8 cellular contexts compared by ENCODE assay signal in genomic region chr7:26292768-26293560, GRCh38. TPM values are rescaled to one million over a fixed set of nuclear protein-coding genes. Genes with fewer than 3 reads are reported as not detected.
DNase-seq lines count a peak whose midpoint lies in the region; ATAC-seq and TF ChIP-seq lines count a peak whose summit lies in the region.

No MANE protein-coding gene starts in this region.

- TSS peak; percentile 49 for BruUV-seq in HCT116 (replicated peaks; lab: Mats Ljungman, UMichigan)

- peak overlapping the region; percentile 86 to 94 (median 92) for H3K4me3 Mint-ChIP-seq in CD4-positive, CD25-positive, alpha-beta regulatory T cell

- no peak overlapping the region for H2AFZ ChIP-seq in HCT116 (ENCODE audit: low read depth, low read length, poor library complexity, severe bottlenecking)

- POLR2A ChIA-PET in HCT116 (lab: Charles Lee): no interaction called here

- peak overlapping the region; percentile 32 to 91 (median 90) for H3K27ac Mint-ChIP-seq in CD4-positive, CD25-positive, alpha-beta regulatory T cell
- peak overlapping the region; percentile 80 to 99 for H3K27ac Mint-ChIP-seq in activated naive CD4-positive, alpha-beta T cell treated with anti-CD3 and anti-CD28 coated beads, Interleukin-2, amount 50 U/mL, for 72 hours

- H3K79me2 ChIP-seq in HCT116 (ENCODE audit: insufficient read depth, low read length): no peaks in the 10 kb centered on the region

- peak in 1 of 3 donors; percentile 15 for DNase-seq in CD4-positive, CD25-positive, alpha-beta regulatory T cell
- DNase-seq in HCT116 (ENCODE audit: low read depth, low spot score) (no peak), lower lobe of right lung (peak; percentile 56), midbrain (lab: John Stamatoyannopoulos, UW) (no peak), NOMO-1 treated with DMSO at 0.1 percent for 48 hours (lab: John Stamatoyannopoulos, UW; ENCODE audit: unreplicated experiment) (no peak)
- DNase-seq in activated naive CD4-positive, alpha-beta T cell treated with anti-CD3 and anti-CD28 coated beads, Interleukin-2, amount 50 U/mL, for 72 hours (ENCODE audit: low spot score in 2 of 2): no peak
- no peak for DNase-seq in central memory CD4-positive, alpha-beta T cell

- intact Hi-C loops in HCT116 (cut with micrococcal nuclease): no loop called here
- intact Hi-C loops in lower lobe of right lung (cut with DNase I): no loop called here

- H3K36me3 ChIP-seq in CD4-positive, CD25-positive, alpha-beta regulatory T cell (ENCODE audit: control insufficient read depth, insufficient read depth, low read length): no peaks in the 10 kb centered on the region
- no peaks in the 10 kb centered on the region for H3K36me3 ChIP-seq in HCT116 (ENCODE audit: control insufficient read depth in 1 of 2, insufficient read depth in 2 of 2, low read length in 2 of 2)
- H3K36me3 ChIP-seq in lower lobe of right lung: no peaks in the 10 kb centered on the region

- H3K9me3 Mint-ChIP-seq in CD4-positive, CD25-positive, alpha-beta regulatory T cell: no peaks in the 10 kb centered on the region
- no peaks in the 10 kb centered on the region for H3K9me3 Mint-ChIP-seq in activated naive CD4-positive, alpha-beta T cell treated with anti-CD3 and anti-CD28 coated beads, Interleukin-2, amount 50 U/mL, for 72 hours

- H3K27me3 Mint-ChIP-seq in CD4-positive, CD25-positive, alpha-beta regulatory T cell: no peaks in the 10 kb centered on the region

- no peaks in the 10 kb centered on the region for H3K9me3 ChIP-seq in CD4-positive, CD25-positive, alpha-beta regulatory T cell (ENCODE audit: control insufficient read depth in 2 of 2, low read length in 2 of 2)
- H3K9me3 ChIP-seq in HCT116 (ENCODE audit: control insufficient read depth in 1 of 2, insufficient read depth in 1 of 2, low read depth in 1 of 2, low read length in 2 of 2) (no peaks in the 10 kb centered on the region), lower lobe of right lung (no peaks in the 10 kb centered on the region)

- no peaks in the 10 kb centered on the region for H4K20me1 ChIP-seq in HCT116 (ENCODE audit: insufficient read depth)

- peaks cover 42% of the 10 kb centered on the region for H3K4me1 ChIP-seq in CD4-positive, CD25-positive, alpha-beta regulatory T cell (ENCODE audit: control insufficient read depth, insufficient read depth, low read length, poor library complexity, severe bottlenecking)
- H3K4me1 ChIP-seq in HCT116 (ENCODE audit: control insufficient read depth in 1 of 2, insufficient read depth in 2 of 2, low read length in 2 of 2) (peaks cover 4 to 13% of the 10 kb centered on the region in 2 experiments; a peak in 2 of 4 replicates), lower lobe of right lung (peaks cover 29% of the 10 kb centered on the region)

- H3K36me3 Mint-ChIP-seq in CD4-positive, CD25-positive, alpha-beta regulatory T cell: no peaks in the 10 kb centered on the region
- H3K36me3 Mint-ChIP-seq in activated naive CD4-positive, alpha-beta T cell treated with anti-CD3 and anti-CD28 coated beads, Interleukin-2, amount 50 U/mL, for 72 hours: peaks cover 0 to 27% of the 10 kb centered on the region in 2 donors

- H3K27ac ChIP-seq in CD4-positive, CD25-positive, alpha-beta regulatory T cell (ENCODE audit: insufficient read depth, low read length, poor library complexity, severe bottlenecking): peak overlapping the region; percentile 82
- H3K27ac ChIP-seq in HCT116 (ENCODE audit: low read depth, low read length): no peak overlapping the region
- H3K27ac ChIP-seq in lower lobe of right lung: peak overlapping the region; percentile 81

- peaks cover 15 to 51% (median 27%) of the 10 kb centered on the region in 4 donors for H3K4me1 Mint-ChIP-seq in CD4-positive, CD25-positive, alpha-beta regulatory T cell

- TF ChIP-seq POLR2A in HCT116 (IDR thresholded peaks at IDR 0.05; ENCODE audit: borderline replicate concordance, extremely low read depth, insufficient read depth, insufficient read length): no peak

- TF ChIP-seq CTCF in HCT116 (IDR thresholded peaks at IDR 0.05 in 2 of 3, conservative IDR thresholded peaks at IDR 0.05 in 1 of 3; ENCODE audit: borderline replicate concordance in 1 of 3, insufficient read depth in 1 of 3, low read depth in 2 of 3, low read length in 2 of 3) (no peak), lower lobe of right lung (IDR thresholded peaks at IDR 0.05) (no peak)

- peak overlapping the region; percentile 91 for H3K4me3 ChIP-seq in CD4-positive, CD25-positive, alpha-beta regulatory T cell (ENCODE audit: low read depth, low read length)
- H3K4me3 ChIP-seq in HCT116 (replicated peaks in 1 of 2; ENCODE audit: low read depth in 1 of 2, low read length in 2 of 2) (peak overlapping the region; percentile 62 to 80), lower lobe of right lung (peak overlapping the region; percentile 63)

- ATAC-seq in CD4-positive, CD25-positive, alpha-beta regulatory T cell (ENCODE audit: low read depth in 2 of 2): no peak
- ATAC-seq in HCT116 (no peak), lower lobe of right lung (peak; percentile 34 to 40), GM18498 (IDR thresholded peaks at IDR 0.05; ENCODE audit: unreplicated experiment) (no peak)
- ATAC-seq in activated naive CD4-positive, alpha-beta T cell treated with anti-CD3 and anti-CD28 coated beads, Interleukin-2, amount 50 U/mL, for 72 hours: no peak

- RAD21 ChIA-PET in HCT116 (lab: Charles Lee; ENCODE audit: low non-redundant PET in 1 of 2, low total read pairs in 2 of 2, uncharacterized antibody in 2 of 2, unreplicated experiment in 2 of 2): no interaction called here

- TF ChIP-seq RAD21 in HCT116 (IDR thresholded peaks at IDR 0.05; ENCODE audit: low read depth): no peak

- CTCF ChIA-PET in HCT116 (lab: Charles Lee): interaction anchor here (1.4 kb wide), 1 partner anchor 73 kb away, joined by 3 read pairs; no protein-coding TSS in a partner anchor

- peak overlapping the region; percentile 76 for H3K4me2 ChIP-seq in HCT116 (ENCODE audit: low read length)

- peak overlapping the region; percentile 72 for H3K9ac ChIP-seq in HCT116 (ENCODE audit: low read length)

- no peaks in the 10 kb centered on the region for H3K27me3 ChIP-seq in CD4-positive, CD25-positive, alpha-beta regulatory T cell (ENCODE audit: control insufficient read depth, insufficient read depth, low read length)
- H3K27me3 ChIP-seq in HCT116 (ENCODE audit: insufficient read depth, low read length) (no peaks in the 10 kb centered on the region), lower lobe of right lung (ENCODE audit: low read depth) (peaks cover 8% of the 10 kb centered on the region)

- no peaks in the 10 kb centered on the region for H3K9me2 ChIP-seq in HCT116 (ENCODE audit: insufficient read depth)

TF ChIP-seq in HCT116, 20 proteins besides CTCF, POLR2A, EP300 and RAD21 (continues in another document):
- no peak for TF ChIP-seq ATF3 (IDR thresholded peaks at IDR 0.05)
- no peak for TF ChIP-seq REST (IDR thresholded peaks at IDR 0.05; ENCODE audit: low read depth)
- TF ChIP-seq POLR2AphosphoS5 (IDR thresholded peaks at IDR 0.05; ENCODE audit: low read depth, low read length): no peak
- TF ChIP-seq TCF7L2 (IDR thresholded peaks at IDR 0.05; ENCODE audit: borderline replicate concordance, extremely low read depth, insufficient read depth, insufficient read length): no peak
- no peak for TF ChIP-seq CBX3 (IDR thresholded peaks at IDR 0.05; ENCODE audit: low read depth)
- no peak for TF ChIP-seq SRF (IDR thresholded peaks at IDR 0.05; ENCODE audit: low read depth)
- TF ChIP-seq ZFX (IDR thresholded peaks at IDR 0.05): no peak
- TF ChIP-seq EZH2 (IDR thresholded peaks at IDR 0.05): no peak
- TF ChIP-seq SIN3A (IDR thresholded peaks at IDR 0.05; ENCODE audit: low read depth): no peak
- no peak for TF ChIP-seq JUND (IDR thresholded peaks at IDR 0.05)
- TF ChIP-seq YY1 (IDR thresholded peaks at IDR 0.05; ENCODE audit: extremely low read depth, insufficient replicate concordance, low read depth, low read length): no peak
- no peak for TF ChIP-seq CEBPB (IDR thresholded peaks at IDR 0.05; ENCODE audit: low read depth)

RNA-seq across cellular contexts. Expression of gene SNX10, which starts 1.3 kb away (rescaled TPM):
- 14.4 TPM for total RNA-seq in CD4-positive, CD25-positive, alpha-beta regulatory T cell
- 10 to 100 TPM; 25.5 to 41.5 (median 29.4) TPM for polyA plus RNA-seq in CD4-positive, CD25-positive, alpha-beta regulatory T cell
- 26.9 TPM for total RNA-seq in HCT116 (2021; ENCODE audit: unreplicated experiment)
- 11.0 and 17.2 TPM in 2 replicates for polyA plus RNA-seq in HCT116 (2012)
- 10 to 100 TPM; 19.9 to 44.6 TPM for total RNA-seq in activated naive CD4-positive, alpha-beta T cell treated with anti-CD3 and anti-CD28 coated beads, Interleukin-2, amount 50 U/mL, for 72 hours
- 85.1 TPM for total RNA-seq in lower lobe of right lung

Comparison
In these comparisons a context has a peak if more than half of its experiments do, and no peak if none do; other contexts are left out.
1. ATAC-seq: peak in lower lobe of right lung (2 of 2); none in CD4-positive, CD25-positive, alpha-beta regulatory T cell (0 of 2), HCT116 (single experiment), activated naive CD4-positive, alpha-beta T cell treated with anti-CD3 and anti-CD28 coated beads, Interleukin-2, amount 50 U/mL, for 72 hours (0 of 2) and GM18498 (single experiment).
2. Peak in every context shown above with its lines, with median percentiles within 50 percentile points of each other: H3K4me3 ChIP-seq.